ENCODE assay signal across 1 cellular context in genomic region chr11:58739725-58740430, GRCh38.
A peak's percentile ranks its signal among the peaks of the same experiment; 100 is the strongest.
TF ChIP-seq lines count a peak whose summit lies in the region.

No MANE protein-coding gene starts in this region.

TF ChIP-seq in K562, 482 proteins besides CTCF, POLR2A, EP300 and RAD21 (continued from another document and continues in another):
- no peak for TF ChIP-seq CLOCK (CRISPR knock-in tag; IDR thresholded peaks at IDR 0.05; ENCODE audit: borderline replicate concordance)
- TF ChIP-seq ZFP91 (CRISPR knock-in tag; IDR thresholded peaks at IDR 0.05), result no peak
- TF ChIP-seq CCNT2 (IDR thresholded peaks at IDR 0.05; ENCODE audit: borderline replicate concordance, extremely low read depth, insufficient read length, low read depth, low read length), result peak; percentile 95
- no peak for TF ChIP-seq TGIF2 (CRISPR knock-in tag; IDR thresholded peaks at IDR 0.05)
- peak; percentile 40; the same call in 1 of the 2 replicates for TF ChIP-seq ATF7 (IDR thresholded peaks at IDR 0.05)
- no peak for TF ChIP-seq ETS1 (conservative IDR thresholded peaks at IDR 0.05; ENCODE audit: control insufficient read depth, low read depth, low read length)
- peak; percentile 86 for TF ChIP-seq KLF16 (IDR thresholded peaks at IDR 0.05)
- 0 out of 2 replicates have a peak, but pooled peaks have one; percentile 38 for TF ChIP-seq PHF21A (IDR thresholded peaks at IDR 0.05; ENCODE audit: borderline replicate concordance, low read depth)
- no peak for TF ChIP-seq JUNB (CRISPR knock-in tag; conservative IDR thresholded peaks at IDR 0.05)
- TF ChIP-seq MITF (IDR thresholded peaks at IDR 0.05), result 0 out of 2 replicates have a peak, but pooled peaks have one; percentile 10
- peak; percentile 96 for TF ChIP-seq CBFA2T3 (IDR thresholded peaks at IDR 0.05)
- no peak for TF ChIP-seq HBP1 (CRISPR knock-in tag; IDR thresholded peaks at IDR 0.05)
- no peak for TF ChIP-seq MLX (CRISPR knock-in tag; conservative IDR thresholded peaks at IDR 0.05)
- no peak for TF ChIP-seq HNRNPH1 (optimal IDR thresholded peaks at IDR 0.05; ENCODE audit: low read depth, low read length)
- TF ChIP-seq ZNF174 (CRISPR knock-in tag; IDR thresholded peaks at IDR 0.05), result no peak
- peak; percentile 81 for TF ChIP-seq ZNF644 (tag; IDR thresholded peaks at IDR 0.05; ENCODE audit: low read depth)
- peak; percentile 92 for TF ChIP-seq TCF3 (CRISPR knock-in tag; IDR thresholded peaks at IDR 0.05)
- TF ChIP-seq XRCC5 (IDR thresholded peaks at IDR 0.05; ENCODE audit: low read depth, low read length), result no peak
- peak; percentile 92 for TF ChIP-seq DPF2 (IDR thresholded peaks at IDR 0.05)
- TF ChIP-seq JUN (IDR thresholded peaks at IDR 0.05; ENCODE audit: borderline replicate concordance, low read depth, low read length), result 0 out of 2 replicates have a peak, but pooled peaks have one; percentile 26
- TF ChIP-seq JUN (CRISPR knock-in tag; IDR thresholded peaks at IDR 0.05; ENCODE audit: borderline replicate concordance), result no peak
- peak; percentile 60; the same call in 1 of the 2 replicates for TF ChIP-seq POLR2AphosphoS5 (IDR thresholded peaks at IDR 0.05; ENCODE audit: control insufficient read depth, insufficient read depth, low read depth, low read length)
- TF ChIP-seq MEF2A (IDR thresholded peaks at IDR 0.05; ENCODE audit: control insufficient read depth, low read depth, low read length), result no peak
- no peak for TF ChIP-seq RFX5 (IDR thresholded peaks at IDR 0.05; ENCODE audit: low read depth, low read length)
- peak; percentile 88 for TF ChIP-seq CTBP1 (IDR thresholded peaks at IDR 0.05; ENCODE audit: borderline replicate concordance)
- TF ChIP-seq TEAD1 (CRISPR knock-in tag; IDR thresholded peaks at IDR 0.05), result peak in 1 of 2 experiments; percentile 90; a peak in 2 of 4 replicates
- TF ChIP-seq CEBPB (tag; IDR thresholded peaks at IDR 0.05), result no peak
- no peak for TF ChIP-seq RERE (CRISPR knock-in tag; IDR thresholded peaks at IDR 0.05; ENCODE audit: borderline replicate concordance)
- TF ChIP-seq SIN3A (IDR thresholded peaks at IDR 0.05; ENCODE audit: borderline replicate concordance in 2 of 2, control insufficient read depth in 1 of 2, low read depth in 2 of 2, low read length in 2 of 2), result no peak
- 0 out of 2 replicates have a peak, but pooled peaks have one; percentile 37 for TF ChIP-seq BCOR (IDR thresholded peaks at IDR 0.05)
- TF ChIP-seq PKNOX1 (IDR thresholded peaks at IDR 0.05), result peak; percentile 41; the same call in 1 of the 2 replicates
- no peak for TF ChIP-seq WHSC1 (IDR thresholded peaks at IDR 0.05; ENCODE audit: low read length)
- peak; percentile 73; the same call in 1 of the 2 replicates for TF ChIP-seq SMAD3 (CRISPR knock-in tag; conservative IDR thresholded peaks at IDR 0.05)
- peak; percentile 78 to 91 for TF ChIP-seq TRIM24 (IDR thresholded peaks at IDR 0.05)
- no peak for TF ChIP-seq MED1 (CRISPR knock-in tag; IDR thresholded peaks at IDR 0.05; ENCODE audit: borderline replicate concordance)
- TF ChIP-seq MXI1 (IDR thresholded peaks at IDR 0.05; ENCODE audit: low read depth, low read length), result no peak
- TF ChIP-seq MTA3 (IDR thresholded peaks at IDR 0.05; ENCODE audit: borderline replicate concordance), result 0 out of 2 replicates have a peak, but pooled peaks have one; percentile 50
- TF ChIP-seq DLX4 (CRISPR knock-in tag; IDR thresholded peaks at IDR 0.05), result no peak
- peak; percentile 71 for TF ChIP-seq SMAD4 (CRISPR knock-in tag; conservative IDR thresholded peaks at IDR 0.05)
